Comparison of ENCODE assay signal across 2 cellular contexts in genomic region chr17:21232033-21232749, GRCh38.
TF ChIP-seq lines count a peak whose summit lies in the region.

No MANE protein-coding gene starts in this region.

TF ChIP-seq in HepG2, 621 proteins besides CTCF, POLR2A, EP300 and RAD21 (continues in another document):
- TF ChIP-seq NONO (IDR thresholded peaks at IDR 0.05) (no peak), NONO (CRISPR knock-in tag; conservative IDR thresholded peaks at IDR 0.05) (no peak), ZSCAN31 (CRISPR knock-in tag; IDR thresholded peaks at IDR 0.05; ENCODE audit: low read depth) (no peak), NR2F6 (IDR thresholded peaks at IDR 0.05) (no peak), NR2F6 (CRISPR knock-in tag; IDR thresholded peaks at IDR 0.05) (no peak), NPAS2 (CRISPR knock-in tag; IDR thresholded peaks at IDR 0.05; ENCODE audit: borderline replicate concordance) (no peak), ZNF569 (CRISPR knock-in tag; IDR thresholded peaks at IDR 0.05; ENCODE audit: borderline replicate concordance) (no peak), ZNF616 (CRISPR knock-in tag; IDR thresholded peaks at IDR 0.05; ENCODE audit: low read depth) (no peak), ZNF510 (CRISPR knock-in tag; IDR thresholded peaks at IDR 0.05; ENCODE audit: low read depth) (no peak), ATF7 (IDR thresholded peaks at IDR 0.05) (peak; percentile 72), ATF7 (CRISPR knock-in tag; IDR thresholded peaks at IDR 0.05) (no peak), SP2 (CRISPR knock-in tag; IDR thresholded peaks at IDR 0.05) (no peak), ZNF280D (CRISPR knock-in tag; IDR thresholded peaks at IDR 0.05) (no peak), ZMYM3 (CRISPR knock-in tag; IDR thresholded peaks at IDR 0.05) (peak; percentile 59; the same call in 1 of the 2 replicates), HNF1A (IDR thresholded peaks at IDR 0.05; ENCODE audit: low read depth) (no peak), HNF1A (CRISPR knock-in tag; IDR thresholded peaks at IDR 0.05; ENCODE audit: borderline replicate concordance) (no peak), REXO4 (CRISPR knock-in tag; IDR thresholded peaks at IDR 0.05; ENCODE audit: borderline replicate concordance) (no peak), ZFP36 (IDR thresholded peaks at IDR 0.05; ENCODE audit: borderline replicate concordance, low read depth, low read length, partially characterized antibody) (no peak), JUNB (CRISPR knock-in tag; IDR thresholded peaks at IDR 0.05; ENCODE audit: borderline replicate concordance) (no peak), BRD4 (CRISPR knock-in tag; IDR thresholded peaks at IDR 0.05) (no peak), ZNF530 (CRISPR knock-in tag; IDR thresholded peaks at IDR 0.05; ENCODE audit: low read depth) (no peak), ZNF33B (CRISPR knock-in tag; IDR thresholded peaks at IDR 0.05) (no peak), ISL2 (CRISPR knock-in tag; IDR thresholded peaks at IDR 0.05) (no peak), CREB1 (IDR thresholded peaks at IDR 0.05) (0 out of 2 replicates have a peak, but pooled peaks have one; percentile 23), CREB1 (CRISPR knock-in tag; IDR thresholded peaks at IDR 0.05) (no peak)

TF ChIP-seq in WTC11, 78 proteins besides CTCF, POLR2A, EP300 and RAD21:
- TF ChIP-seq KAT7 (CRISPR knock-in tag; IDR thresholded peaks at IDR 0.05; ENCODE audit: borderline replicate concordance) (no peak), NR3C1 (CRISPR knock-in tag; conservative IDR thresholded peaks at IDR 0.05; ENCODE audit: low read depth) (no peak), GTF2I (CRISPR knock-in tag; conservative IDR thresholded peaks at IDR 0.05) (peak; percentile 67; the same call in 1 of the 2 replicates), GRHL2 (CRISPR knock-in tag; IDR thresholded peaks at IDR 0.05; ENCODE audit: insufficient replicate concordance, severe bottlenecking) (no peak), NR1H2 (CRISPR knock-in tag; IDR thresholded peaks at IDR 0.05) (no peak)
- TF ChIP-seq, protein P1, sequence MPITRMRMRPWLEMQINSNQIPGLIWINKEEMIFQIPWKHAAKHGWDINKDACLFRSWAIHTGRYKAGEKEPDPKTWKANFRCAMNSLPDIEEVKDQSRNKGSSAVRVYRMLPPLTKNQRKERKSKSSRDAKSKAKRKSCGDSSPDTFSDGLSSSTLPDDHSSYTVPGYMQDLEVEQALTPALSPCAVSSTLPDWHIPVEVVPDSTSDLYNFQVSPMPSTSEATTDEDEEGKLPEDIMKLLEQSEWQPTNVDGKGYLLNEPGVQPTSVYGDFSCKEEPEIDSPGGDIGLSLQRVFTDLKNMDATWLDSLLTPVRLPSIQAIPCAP (CRISPR knock-in tag; IDR thresholded peaks at IDR 0.05) = no peak
- TF ChIP-seq, protein P2, sequence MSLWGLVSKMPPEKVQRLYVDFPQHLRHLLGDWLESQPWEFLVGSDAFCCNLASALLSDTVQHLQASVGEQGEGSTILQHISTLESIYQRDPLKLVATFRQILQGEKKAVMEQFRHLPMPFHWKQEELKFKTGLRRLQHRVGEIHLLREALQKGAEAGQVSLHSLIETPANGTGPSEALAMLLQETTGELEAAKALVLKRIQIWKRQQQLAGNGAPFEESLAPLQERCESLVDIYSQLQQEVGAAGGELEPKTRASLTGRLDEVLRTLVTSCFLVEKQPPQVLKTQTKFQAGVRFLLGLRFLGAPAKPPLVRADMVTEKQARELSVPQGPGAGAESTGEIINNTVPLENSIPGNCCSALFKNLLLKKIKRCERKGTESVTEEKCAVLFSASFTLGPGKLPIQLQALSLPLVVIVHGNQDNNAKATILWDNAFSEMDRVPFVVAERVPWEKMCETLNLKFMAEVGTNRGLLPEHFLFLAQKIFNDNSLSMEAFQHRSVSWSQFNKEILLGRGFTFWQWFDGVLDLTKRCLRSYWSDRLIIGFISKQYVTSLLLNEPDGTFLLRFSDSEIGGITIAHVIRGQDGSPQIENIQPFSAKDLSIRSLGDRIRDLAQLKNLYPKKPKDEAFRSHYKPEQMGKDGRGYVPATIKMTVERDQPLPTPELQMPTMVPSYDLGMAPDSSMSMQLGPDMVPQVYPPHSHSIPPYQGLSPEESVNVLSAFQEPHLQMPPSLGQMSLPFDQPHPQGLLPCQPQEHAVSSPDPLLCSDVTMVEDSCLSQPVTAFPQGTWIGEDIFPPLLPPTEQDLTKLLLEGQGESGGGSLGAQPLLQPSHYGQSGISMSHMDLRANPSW (CRISPR knock-in tag; conservative IDR thresholded peaks at IDR 0.05; ENCODE audit: low read depth) = no peak
